8 cellular contexts compared by ENCODE assay signal in the genomic region with DNA sequence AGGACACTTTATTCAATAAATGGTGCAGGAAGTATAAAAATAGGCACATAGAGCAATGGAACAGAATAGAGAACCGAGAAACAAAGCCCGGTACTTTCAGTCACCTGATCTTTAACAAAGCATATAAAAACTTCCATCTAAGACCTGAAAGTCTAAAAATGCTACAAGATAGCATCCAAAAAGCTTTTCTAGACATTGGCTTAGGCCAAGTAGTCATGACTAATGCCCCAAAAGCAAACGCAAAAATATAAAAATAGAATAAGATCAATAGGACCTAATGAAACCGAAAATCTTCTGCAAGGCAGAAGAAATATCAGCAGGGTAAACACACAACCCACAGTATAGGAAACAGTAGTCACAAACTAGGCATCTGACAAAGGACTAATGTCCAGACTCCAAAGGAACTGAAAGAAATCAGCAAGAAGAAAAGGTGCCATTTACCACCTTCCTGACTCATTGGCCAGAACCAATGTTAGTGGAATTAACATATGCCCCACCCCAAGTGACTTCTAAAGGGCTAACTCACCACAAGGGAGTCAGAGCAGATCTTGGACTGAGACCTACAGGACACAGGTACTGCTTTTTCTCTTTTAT. TPM values are rescaled to one million over a fixed set of nuclear protein-coding genes. Genes with fewer than 3 reads are reported as not detected.
DNase-seq lines count a peak whose midpoint lies in the region; ATAC-seq and TF ChIP-seq lines count a peak whose summit lies in the region.

No MANE protein-coding gene starts in this region.

- WGBS in right cardiac atrium: 42% methylated on average over 4 of the region's 4 CpGs

- H3K27me3 ChIP-seq in skeletal muscle tissue (ENCODE audit: control insufficient read depth in 3 of 3, insufficient read depth in 3 of 3, low read length in 3 of 3) (peaks cover 0 to 4% (median 0%) of the 10 kb centered on the region in 3 donors), right cardiac atrium (ENCODE audit: control insufficient read depth, insufficient read depth) (no peaks in the 10 kb centered on the region)

- no peak for TF ChIP-seq CTCF in HFFc6 (IDR thresholded peaks at IDR 0.05)

- H3K4me3 Mint-ChIP-seq in HFFc6: no peak overlapping the region

- intact Hi-C loops in right cardiac atrium (cut with DNase I): loop anchor here in 1 of 4 donors (10.0 kb wide), 1 partner anchor 80 kb away; no protein-coding TSS in a partner anchor

- H3K27ac ChIP-seq in skeletal muscle tissue (ENCODE audit: low read depth, low read length) (peak overlapping the region; percentile 11), right cardiac atrium (ENCODE audit: low read length) (no peak overlapping the region)

- H3K9ac ChIP-seq in skeletal muscle tissue (ENCODE audit: low read depth in 1 of 3, low read length in 3 of 3): no peak overlapping the region

- ATAC-seq in HG02588 (IDR thresholded peaks at IDR 0.05; ENCODE audit: unreplicated experiment) (peak; percentile 52), right cardiac atrium (no peak)

- H3K4me3 ChIP-seq in skeletal muscle tissue (ENCODE audit: low read length in 3 of 3) (no peak overlapping the region), right cardiac atrium (ENCODE audit: low read length) (no peak overlapping the region)

- H3K9me3 ChIP-seq in skeletal muscle tissue (ENCODE audit: control insufficient read depth in 3 of 3, low read length in 3 of 3): no peaks in the 10 kb centered on the region
- H3K9me3 ChIP-seq in right cardiac atrium (ENCODE audit: control insufficient read depth, low read length): no peaks in the 10 kb centered on the region

- H3K4me1 ChIP-seq in skeletal muscle tissue (ENCODE audit: control insufficient read depth in 3 of 3, insufficient read depth in 3 of 3, low read length in 3 of 3) (peaks cover 3 to 12% (median 6%) of the 10 kb centered on the region in 3 donors), right cardiac atrium (ENCODE audit: control insufficient read depth, insufficient read depth, low read length) (peaks cover 2% of the 10 kb centered on the region)

- H3K27me3 Mint-ChIP-seq in HFFc6 (ENCODE audit: insufficient read depth): peaks cover 29% of the 10 kb centered on the region

- DNase-seq in NCI-H82 (lab: John Stamatoyannopoulos, UW) (peak; percentile 17), NCI-H82 treated with DMSO at 0.1 percent for 48 hours (lab: John Stamatoyannopoulos, UW; ENCODE audit: unreplicated experiment) (no peak), NAMALWA (ENCODE audit: low spot score) (peak; percentile 59), right cardiac atrium (no peak), HuH-7.5 (ENCODE audit: low spot score) (no peak), HFFc6 (no peak)

- peaks cover 10% of the 10 kb centered on the region; the same call in 1 of the 2 replicates for H3K4me1 Mint-ChIP-seq in HFFc6 (ENCODE audit: low read depth)

- no peaks in the 10 kb centered on the region for H3K36me3 ChIP-seq in skeletal muscle tissue (ENCODE audit: control insufficient read depth in 3 of 3, insufficient read depth in 3 of 3, low read length in 3 of 3)

- H3K9me3 Mint-ChIP-seq in HFFc6: no peaks in the 10 kb centered on the region; the same call in 1 of the 2 replicates

- H3K36me3 Mint-ChIP-seq in HFFc6 (ENCODE audit: low read depth): no peaks in the 10 kb centered on the region

- no peak overlapping the region for H3K27ac Mint-ChIP-seq in HFFc6

RNA-seq across cellular contexts. Expression of a gene that starts 40.8 kb away (rescaled TPM):
- 1.6 TPM for total RNA-seq in skeletal muscle tissue
- total RNA-seq in right cardiac atrium: 1 to 10 TPM in 2 of 4 donors, under 1 TPM in 2; 0.65 to 1.6 (median 1.2) TPM
- 0.36 TPM for polyA plus RNA-seq in right cardiac atrium
- total RNA-seq in HFFc6 (2021; fragmentation: NEBNext Ultra II Directional; extraction: Animal tissue kit (Norgen Biotek cat#: 25700)): not detected

Comparison
In these comparisons a context has a peak if more than half of its experiments do, and no peak if none do; other contexts are left out.
1. DNase-seq: peak in NCI-H82 (single experiment) and NAMALWA (single experiment); none in NCI-H82 treated with DMSO at 0.1 percent for 48 hours (single experiment), right cardiac atrium (0 of 3), HuH-7.5 (single experiment) and HFFc6 (single experiment).